In the genomic region with DNA sequence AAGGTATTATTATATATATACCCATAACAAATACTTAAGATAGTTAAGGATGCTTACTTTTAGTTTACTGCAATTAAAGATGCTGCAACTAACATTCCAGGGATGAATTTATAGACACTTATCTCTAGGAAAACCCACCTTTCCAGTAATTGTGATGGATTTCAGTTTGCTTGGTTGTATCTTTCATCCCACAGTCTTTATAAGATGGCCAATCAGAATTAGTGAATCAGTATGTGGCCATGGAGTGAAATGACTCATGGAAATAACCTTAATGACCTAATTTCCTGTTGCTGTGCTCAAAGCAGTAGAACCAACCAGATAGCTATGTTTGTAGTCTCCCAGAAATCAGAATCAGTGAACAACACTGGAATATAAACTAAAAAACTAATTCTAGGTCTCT, we compare ENCODE assay signal across 9 cellular contexts. TPM values are rescaled to one million over a fixed set of nuclear protein-coding genes. Genes with fewer than 3 reads are reported as not detected.
DNase-seq lines count a peak whose midpoint lies in the region; ATAC-seq and TF ChIP-seq lines count a peak whose summit lies in the region.
"Had no signal": no experiment of that assay in that cellular context is flagged by ENCODE, and none has a peak within 500 bp of the region (broad histone marks: within the 10 kb centered on the region; RNA-seq: fewer than 3 reads in every experiment).

No MANE protein-coding gene starts in this region.

- TF ChIP-seq CTCF in GM20000 (IDR thresholded peaks at IDR 0.05; ENCODE audit: extremely low read depth, missing control alignments) = no peak
- no peak for TF ChIP-seq CTCF in right atrium auricular region (IDR thresholded peaks at IDR 0.05)

- no peaks in the 10 kb centered on the region for H3K36me3 ChIP-seq in right atrium auricular region

- H3K27ac ChIP-seq in right atrium auricular region = no peak overlapping the region

- ATAC-seq in GM19455 (IDR thresholded peaks at IDR 0.05; ENCODE audit: unreplicated experiment) = no peak

- H3K27me3 ChIP-seq in right atrium auricular region = no peaks in the 10 kb centered on the region
- H3K27me3 ChIP-seq: heart right ventricle had no signal

- H3K4me3 ChIP-seq in right atrium auricular region = no peak overlapping the region
- H3K4me3 ChIP-seq: heart right ventricle had no signal

- no peaks in the 10 kb centered on the region for H3K4me1 ChIP-seq in right atrium auricular region

- peak; percentile 8 for DNase-seq in AG08396 (ENCODE audit: low spot score)
- peak; percentile 2 for DNase-seq in GM20000 (ENCODE audit: low spot score)
- DNase-seq in M059J (ENCODE audit: low read depth) = peak; percentile 88
- DNase-seq in fibroblast of gingiva (ENCODE audit: low read depth) = peak; percentile 3
- DNase-seq in stimulated activated naive CD4-positive, alpha-beta T cell treated with Interleukin-2 at 50 U/mL for 16 hours (lab: John Stamatoyannopoulos, UW) = no peak
- DNase-seq in NCI-H2196 treated with DMSO at 0.1 percent for 48 hours (lab: John Stamatoyannopoulos, UW; ENCODE audit: unreplicated experiment) = no peak
- DNase-seq in right atrium auricular region (ENCODE audit: low spot score) = no peak
- DNase-seq: heart right ventricle had no signal

- H3K9me3 ChIP-seq in right atrium auricular region = peaks cover 0 to 5% of the 10 kb centered on the region in 2 donors

RNA-seq across cellular contexts. Expression of gene MOSPD2, which starts 26.4 kb away (rescaled TPM):
- total RNA-seq in M059J (2014; rRNA removed; shearing (Covaris generic)) = 34.0 and 36.9 TPM in 2 replicates
- total RNA-seq in right atrium auricular region = 1 to 10 TPM; 4.3 to 9.6 TPM

RNA-seq across cellular contexts. Expression of gene FANCB, which starts 26.7 kb away (rescaled TPM):
- 10.4 and 12.5 TPM in 2 replicates for total RNA-seq in M059J (2014; rRNA removed; shearing (Covaris generic))
- under 1 TPM; 0.47 to 0.59 TPM for total RNA-seq in right atrium auricular region

Comparison
In these comparisons a context has a peak if more than half of its experiments do, and no peak if none do; other contexts are left out.
1. DNase-seq: peak in AG08396 (single experiment), GM20000 (single experiment), M059J (single experiment) and fibroblast of gingiva (single experiment); none in stimulated activated naive CD4-positive, alpha-beta T cell treated with Interleukin-2 at 50 U/mL for 16 hours (single experiment), NCI-H2196 treated with DMSO at 0.1 percent for 48 hours (single experiment) and right atrium auricular region (single experiment).